23 cellular contexts compared by ENCODE assay signal in genomic region chr14:102616318-102616717, GRCh38.
"Had no signal": no experiment of that assay in that cellular context is flagged by ENCODE, and none has a peak within 500 bp of the region (broad histone marks: within the 10 kb centered on the region; RNA-seq: fewer than 3 reads in every experiment).

No MANE protein-coding gene starts in this region.

- H2AFZ ChIP-seq: neural progenitor cell had no signal

- H3K9me3 ChIP-seq: heart right ventricle, ovary, prostate gland, right atrium auricular region, upper lobe of right lung had no signal

- DNase-seq: activated B cell treated with CpG ODN at 0.5 μM for 24 hours; activated CD4-positive, alpha-beta T cell treated with anti-CD3 and anti-CD28 coated beads for 36 hours; activated CD4-positive, alpha-beta T cell treated with anti-CD3 and anti-CD28 coated beads, Interleukin-2, amount 50 U/mL, for 48 hours; activated naive CD4-positive, alpha-beta T cell treated with Interleukin-2 at 50 U/mL for 16 hours; activated naive CD8-positive, alpha-beta T cell treated with anti-CD3 and anti-CD28 coated beads for 36 hours; activated T-cell treated with anti-CD3 and anti-CD28 coated beads, Interleukin-2, amount 50 U/mL, for 48 hours; cerebellar nuclear complex; endodermal cell; heart right ventricle; islet precursor cell; left colon; naive thymus-derived CD8-positive, alpha-beta T cell; ovary; stimulated activated CD4-positive, alpha-beta T cell treated with anti-CD3 and anti-CD28 coated beads, Interleukin-4, amount 100 ng/mL, for 24 hours; stimulated activated naive CD4-positive, alpha-beta T cell treated with Interleukin-2 at 50 U/mL for 16 hours; T1000; upper lobe of right lung had no signal

- H3K27me3 ChIP-seq: heart right ventricle, neural progenitor cell, ovary, right atrium auricular region, upper lobe of right lung had no signal

- H3K36me3 ChIP-seq: heart right ventricle, ovary, prostate gland, right atrium auricular region, upper lobe of right lung had no signal

- H3K27ac ChIP-seq: coronary artery, epithelial cell of prostate, heart right ventricle, neural progenitor cell, ovary, prostate gland, right atrium auricular region, upper lobe of right lung had no signal

- H3K9ac ChIP-seq: neural progenitor cell had no signal

- H3K4me1 ChIP-seq: prostate gland had no signal

- H3K4me2 ChIP-seq: neural progenitor cell had no signal

- ATAC-seq: activated CD4-positive, alpha-beta T cell treated with anti-CD3 and anti-CD28 coated beads for 36 hours; left colon; naive thymus-derived CD8-positive, alpha-beta T cell; upper lobe of right lung had no signal

- H3K4me3 ChIP-seq: coronary artery, heart right ventricle, lung, neural progenitor cell, ovary, prostate gland, right atrium auricular region, upper lobe of right lung had no signal
